ENCODE assay signal across 1 cellular context in genomic region chr6:137247724-137248123, GRCh38.
TF ChIP-seq lines count a peak whose summit lies in the region.

No MANE protein-coding gene starts in this region.

TF ChIP-seq in GM23338, 12 proteins besides CTCF, POLR2A, EP300 and RAD21 (continued from another document):
- TF ChIP-seq STAT1 (IDR thresholded peaks at IDR 0.05; ENCODE audit: unreplicated experiment) (no peak), JUNB (IDR thresholded peaks at IDR 0.05; ENCODE audit: unreplicated experiment) (no peak), POLR2AphosphoS5 (IDR thresholded peaks at IDR 0.05; ENCODE audit: low read depth) (no peak), REST (IDR thresholded peaks at IDR 0.05; ENCODE audit: unreplicated experiment) (no peak), CREB1 (CRISPR knock-in tag; IDR thresholded peaks at IDR 0.05; ENCODE audit: low read depth) (no peak), ZNF331 (CRISPR knock-in tag; IDR thresholded peaks at IDR 0.05; ENCODE audit: low read depth) (no peak), NANOG (IDR thresholded peaks at IDR 0.05; ENCODE audit: borderline replicate concordance) (no peak)
TF ChIP-seq in GM23338: peak in this region for 0.
